8 cellular contexts compared by ENCODE assay signal in genomic region chr10:58511765-58512469, GRCh38. TPM values are rescaled to one million over a fixed set of nuclear protein-coding genes. Genes with fewer than 3 reads are reported as not detected.
DNase-seq lines count a peak whose midpoint lies in the region; ATAC-seq and TF ChIP-seq lines count a peak whose summit lies in the region.

No MANE protein-coding gene starts in this region.

- BruUV-seq in A673 (replicated peaks; lab: Mats Ljungman, UMichigan) = no TSS peak

- intact Hi-C loops in A673 (cut with micrococcal nuclease; ENCODE audit: unreplicated experiment) = loop anchor here (5.0 to 10.0 kb wide), 2 partner anchors 95 to 187 kb away; no protein-coding TSS in a partner anchor

- H3K27ac ChIP-seq in A673 (ENCODE audit: low read depth, low read length, poor library complexity, severe bottlenecking) (no peak overlapping the region), muscle layer of colon (ENCODE audit: low read depth, low read length) (peak overlapping the region; percentile 54)

- ATAC-seq in HG03439 (IDR thresholded peaks at IDR 0.05; ENCODE audit: unreplicated experiment) = no peak
- no peak for ATAC-seq in GM18867 (IDR thresholded peaks at IDR 0.05; ENCODE audit: unreplicated experiment)

- DNase-seq in A673 (ENCODE audit: low spot score) = peak; percentile 5
- DNase-seq in HuH-7 (ENCODE audit: low spot score) = peak; percentile 23
- no peak for DNase-seq in NK-92 (lab: John Stamatoyannopoulos, UW; ENCODE audit: unreplicated experiment)
- no peak for DNase-seq in mucosa of gallbladder (ENCODE audit: low spot score)

- H3K9ac ChIP-seq in endocrine pancreas (ENCODE audit: control insufficient read depth, insufficient read depth, low read length) (no peak overlapping the region), muscle layer of colon (ENCODE audit: low read length) (no peak overlapping the region)

- CTCF ChIA-PET in A673 (lab: Charles Lee) = no interaction called here

- no peak for TF ChIP-seq CTCF in A673 (conservative IDR thresholded peaks at IDR 0.05; ENCODE audit: low read depth, low read length)

- H3K4me1 ChIP-seq in A673 (ENCODE audit: insufficient read depth, low read length, poor library complexity, severe bottlenecking) (no peaks in the 10 kb centered on the region), endocrine pancreas (ENCODE audit: control insufficient read depth, insufficient read depth, low read length) (peaks cover 5% of the 10 kb centered on the region), muscle layer of colon (ENCODE audit: insufficient read depth, low read length) (no peaks in the 10 kb centered on the region)

- H3K4me3 ChIP-seq in A673 (ENCODE audit: low read depth, low read length, poor library complexity, severe bottlenecking) (peak overlapping the region; percentile 53), endocrine pancreas (ENCODE audit: control insufficient read depth, insufficient read depth, low read length) (peak overlapping the region; percentile 77), muscle layer of colon (ENCODE audit: low read depth in 1 of 2, low read length in 2 of 2) (peak overlapping the region; percentile 49 to 83)

- H3K36me3 ChIP-seq in A673 (ENCODE audit: insufficient read depth, low read length, poor library complexity, severe bottlenecking) (no peaks in the 10 kb centered on the region), endocrine pancreas (ENCODE audit: control insufficient read depth, insufficient read depth, low read length) (no peaks in the 10 kb centered on the region), muscle layer of colon (ENCODE audit: insufficient read depth, low read length) (no peaks in the 10 kb centered on the region)

- POLR2A ChIA-PET in A673 (lab: Charles Lee; ENCODE audit: low non-redundant PET) = interaction anchor here (0.7 kb wide), 1 partner anchor 25 kb away, joined by 5 read pairs; no protein-coding TSS in a partner anchor

- H3K9me3 ChIP-seq in A673 (ENCODE audit: low read depth, low read length, poor library complexity, severe bottlenecking) (no peaks in the 10 kb centered on the region), endocrine pancreas (ENCODE audit: control insufficient read depth, low read length) (no peaks in the 10 kb centered on the region), muscle layer of colon (ENCODE audit: low read length) (no peaks in the 10 kb centered on the region)

- peaks cover 64% of the 10 kb centered on the region for H3K27me3 ChIP-seq in A673 (replicated peaks; ENCODE audit: insufficient read depth, low read depth, low read length, poor library complexity)
- no peaks in the 10 kb centered on the region for H3K27me3 ChIP-seq in endocrine pancreas (ENCODE audit: control insufficient read depth, insufficient read depth, low read length)
- no peaks in the 10 kb centered on the region for H3K27me3 ChIP-seq in muscle layer of colon (ENCODE audit: control insufficient read depth in 1 of 2, insufficient read depth in 2 of 2, low read length in 2 of 2)

RNA-seq across cellular contexts. Expression of gene BICC1, which starts 0.8 kb away (rescaled TPM):
- total RNA-seq in A673 (2021) = 1.6 and 2.2 TPM in 2 replicates
- total RNA-seq in mucosa of gallbladder = 5.1 TPM

Comparison
In these comparisons a context has a peak if more than half of its experiments do, and no peak if none do; other contexts are left out.
1. DNase-seq: peak in A673 (single experiment) and HuH-7 (single experiment); none in NK-92 (single experiment) and mucosa of gallbladder (single experiment).
2. Peak in every context shown above with its lines, with median percentiles within 50 percentile points of each other: H3K4me3 ChIP-seq.